26 cellular contexts compared by ENCODE assay signal in the genomic region with DNA sequence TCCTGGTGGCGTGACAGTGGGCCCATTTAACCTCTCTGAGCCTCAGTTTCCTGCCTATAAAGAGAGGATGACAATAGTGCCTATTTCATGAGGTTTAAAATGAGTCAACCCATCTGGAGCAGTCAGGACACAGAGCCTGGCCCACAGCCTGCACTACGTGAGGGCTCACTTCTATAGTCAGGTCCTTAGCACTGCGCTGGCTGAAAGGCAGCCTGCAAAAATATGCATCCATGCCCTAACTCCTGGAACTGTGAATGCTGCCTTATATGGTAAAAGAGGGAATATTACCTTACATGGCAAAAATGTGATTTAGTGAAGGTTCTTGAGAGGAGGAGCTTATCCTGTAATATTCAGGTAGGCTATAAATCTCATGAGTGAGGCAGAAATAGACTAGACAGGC.
DNase-seq lines count a peak whose midpoint lies in the region; ATAC-seq and TF ChIP-seq lines count a peak whose summit lies in the region.
"Had no signal": no experiment of that assay in that cellular context is flagged by ENCODE, and none has a peak within 500 bp of the region (broad histone marks: within the 10 kb centered on the region; RNA-seq: fewer than 3 reads in every experiment).

No MANE protein-coding gene starts in this region.

- H3K27ac Mint-ChIP-seq in endothelial cell (ENCODE audit: unreplicated experiment) = peak overlapping the region; percentile 77
- H3K27ac Mint-ChIP-seq: activated CD4-positive, alpha-beta memory T cell treated with anti-CD3 and anti-CD28 coated beads for 36 hours; CD4-positive, alpha-beta memory T cell; HFFc6; neural progenitor cell; stimulated activated effector memory CD8-positive, alpha-beta T cell treated with anti-CD3 and anti-CD28 coated beads, Interleukin-12 subunit alpha, Interleukin-12 subunit beta, amount 100 ng/mL, for 72 hours had no signal

- H4K20me1 ChIP-seq in osteoblast (ENCODE audit: insufficient read depth, low read length) = no peaks in the 10 kb centered on the region
- no peaks in the 10 kb centered on the region for H4K20me1 ChIP-seq in MM.1S (ENCODE audit: insufficient read depth, low read length)

- no peaks in the 10 kb centered on the region for H3K27me3 ChIP-seq in RWPE2 (ENCODE audit: insufficient read depth, poor library complexity, severe bottlenecking)
- no peaks in the 10 kb centered on the region for H3K27me3 ChIP-seq in osteoblast (ENCODE audit: insufficient read depth, low read length)
- no peaks in the 10 kb centered on the region for H3K27me3 ChIP-seq in MM.1S (replicated peaks; ENCODE audit: insufficient read depth, low read length)
- H3K27me3 ChIP-seq: cardiac muscle cell, foreskin keratinocyte, neural progenitor cell had no signal

- TF ChIP-seq CTCF in RWPE2 (IDR thresholded peaks at IDR 0.05; ENCODE audit: poor library complexity, severe bottlenecking) = no peak
- TF ChIP-seq CTCF in endothelial cell (IDR thresholded peaks at IDR 0.05; ENCODE audit: unreplicated experiment) = no peak
- TF ChIP-seq CTCF in osteoblast (IDR thresholded peaks at IDR 0.05; ENCODE audit: extremely low read depth, low read depth, low read length) = no peak
- no peak for TF ChIP-seq CTCF in MM.1S (IDR thresholded peaks at IDR 0.05; ENCODE audit: low read length)

- H3K4me3 ChIP-seq in RWPE2 (ENCODE audit: severe bottlenecking) (no peak overlapping the region), osteoblast (ENCODE audit: insufficient read depth, low read length) (no peak overlapping the region), MM.1S (ENCODE audit: low read length) (no peak overlapping the region)
- H3K4me3 ChIP-seq: cardiac muscle cell, neural progenitor cell, prostate gland, skin epidermis had no signal

- no peaks in the 10 kb centered on the region for H3K9me2 ChIP-seq in MM.1S (replicated peaks; ENCODE audit: insufficient read depth, low read length)

- in situ Hi-C loops in G401 (cut with HindIII; ENCODE audit: low sequenced_read_pairs) = no loop called here

- H3K9me3 ChIP-seq in RWPE2 (ENCODE audit: severe bottlenecking) = no peaks in the 10 kb centered on the region
- no peaks in the 10 kb centered on the region for H3K9me3 ChIP-seq in osteoblast (ENCODE audit: low read depth, low read length)
- no peaks in the 10 kb centered on the region for H3K9me3 ChIP-seq in MM.1S (replicated peaks; ENCODE audit: insufficient read depth, low read length)
- H3K9me3 ChIP-seq: prostate gland had no signal

- H3K4me2 ChIP-seq in osteoblast (ENCODE audit: insufficient read depth, low read length) (no peak overlapping the region), MM.1S (ENCODE audit: low read depth, low read length) (no peak overlapping the region)
- H3K4me2 ChIP-seq: neural progenitor cell had no signal

- H3K9me3 Mint-ChIP-seq in endothelial cell (ENCODE audit: unreplicated experiment) = no peaks in the 10 kb centered on the region
- H3K9me3 Mint-ChIP-seq: activated CD4-positive, alpha-beta memory T cell treated with anti-CD3 and anti-CD28 coated beads for 36 hours; HFFc6; neural progenitor cell; stimulated activated effector memory CD8-positive, alpha-beta T cell treated with anti-CD3 and anti-CD28 coated beads, Interleukin-12 subunit alpha, Interleukin-12 subunit beta, amount 100 ng/mL, for 72 hours had no signal

- H2AFZ ChIP-seq in osteoblast (ENCODE audit: low read length) = no peak overlapping the region
- H2AFZ ChIP-seq in MM.1S (ENCODE audit: low read length) = no peak overlapping the region
- H2AFZ ChIP-seq: neural progenitor cell had no signal

- no peaks in the 10 kb centered on the region for H3K4me1 ChIP-seq in RWPE2 (ENCODE audit: insufficient read depth, poor library complexity, severe bottlenecking)
- peaks cover 2% of the 10 kb centered on the region for H3K4me1 ChIP-seq in osteoblast (ENCODE audit: insufficient read depth, low read length)
- H3K4me1 ChIP-seq in MM.1S (ENCODE audit: low read length) = no peaks in the 10 kb centered on the region
- H3K4me1 ChIP-seq: foreskin keratinocyte, neural progenitor cell, prostate gland had no signal

- no peak overlapping the region for H3K9ac ChIP-seq in MM.1S (ENCODE audit: low read length)
- H3K9ac ChIP-seq: neural progenitor cell had no signal

- H3K27ac ChIP-seq in RWPE2 (ENCODE audit: poor library complexity, severe bottlenecking) (no peak overlapping the region), osteoblast (ENCODE audit: low read depth, low read length) (no peak overlapping the region), MM.1S (ENCODE audit: low read length) (no peak overlapping the region)
- H3K27ac ChIP-seq: cardiac muscle cell, epithelial cell of prostate, foreskin keratinocyte, neural progenitor cell, prostate gland, RWPE1, skin epidermis had no signal

- H3K36me3 ChIP-seq in RWPE2 (ENCODE audit: low read depth) = no peaks in the 10 kb centered on the region
- H3K36me3 ChIP-seq in osteoblast (ENCODE audit: insufficient read depth, low read length) = no peaks in the 10 kb centered on the region
- H3K36me3 ChIP-seq in MM.1S (replicated peaks; ENCODE audit: insufficient read depth, low read length) = no peaks in the 10 kb centered on the region
- H3K36me3 ChIP-seq: cardiac muscle cell, neural progenitor cell, prostate gland had no signal

- H3K4me1 Mint-ChIP-seq in endothelial cell (ENCODE audit: unreplicated experiment) = peaks cover 24% of the 10 kb centered on the region
- H3K4me1 Mint-ChIP-seq: CD4-positive, alpha-beta memory T cell; stimulated activated effector memory CD8-positive, alpha-beta T cell treated with anti-CD3 and anti-CD28 coated beads, Interleukin-12 subunit alpha, Interleukin-12 subunit beta, amount 100 ng/mL, for 72 hours had no signal

- ATAC-seq in RWPE2 (ENCODE audit: low read depth) (no peak), HG03139 (IDR thresholded peaks at IDR 0.05; ENCODE audit: unreplicated experiment) (no peak), HG02884 (IDR thresholded peaks at IDR 0.05; ENCODE audit: unreplicated experiment) (no peak)
- ATAC-seq: foreskin keratinocyte; SK-N-SH treated with all-trans-retinoic acid at 6 μM for 48 hours; stimulated activated effector memory CD8-positive, alpha-beta T cell treated with anti-CD3 and anti-CD28 coated beads, Interleukin-12 subunit alpha, Interleukin-12 subunit beta, amount 100 ng/mL, for 72 hours had no signal

- no peaks in the 10 kb centered on the region for H3F3A ChIP-seq in MM.1S (ENCODE audit: insufficient read depth, low read length)

- H3K27me3 Mint-ChIP-seq in endothelial cell (ENCODE audit: unreplicated experiment) = no peaks in the 10 kb centered on the region

- DNase-seq in G401 (ENCODE audit: low spot score) = peak; percentile 59
- peak; percentile 16 for DNase-seq in RWPE2 (ENCODE audit: low spot score)
- no peak for DNase-seq in endothelial cell (ENCODE audit: low spot score)
- peak; percentile 56 for DNase-seq in osteoblast (ENCODE audit: insufficient read length, low spot score, missing footprints)
- DNase-seq in hypothalamus (lab: John Stamatoyannopoulos, UW) = no peak
- DNase-seq in MM.1S = no peak
- DNase-seq: activated CD4-positive, alpha-beta memory T cell treated with anti-CD3 and anti-CD28 coated beads for 36 hours; activated gamma-delta T cell treated with Interleukin-2 at 50 U/mL for 16 hours; activated T-cell treated with anti-CD3 and anti-CD28 coated beads for 4 hours; CD4-positive, alpha-beta memory T cell; GF-D8; HFFc6; NCI-H1417 treated with DMSO at 0.1 percent for 48 hours; NCI-H526 treated with DMSO at 0.1 percent for 48 hours; stimulated activated CD4-positive, alpha-beta T cell treated with anti-CD3 and anti-CD28 coated beads, Interleukin-2, amount 100 ng/mL, for 24 hours had no signal

- H3K79me2 ChIP-seq in osteoblast (ENCODE audit: insufficient read depth, low read length) (no peaks in the 10 kb centered on the region), MM.1S (ENCODE audit: low read length) (no peaks in the 10 kb centered on the region)

- H3K4me3 Mint-ChIP-seq in endothelial cell (ENCODE audit: unreplicated experiment) = no peak overlapping the region
- H3K4me3 Mint-ChIP-seq: activated CD4-positive, alpha-beta memory T cell treated with anti-CD3 and anti-CD28 coated beads for 36 hours; CD4-positive, alpha-beta memory T cell; HFFc6; neural progenitor cell; stimulated activated effector memory CD8-positive, alpha-beta T cell treated with anti-CD3 and anti-CD28 coated beads, Interleukin-12 subunit alpha, Interleukin-12 subunit beta, amount 100 ng/mL, for 72 hours had no signal

- no peaks in the 10 kb centered on the region for H3K36me3 Mint-ChIP-seq in endothelial cell (ENCODE audit: low read depth, unreplicated experiment)
- H3K36me3 Mint-ChIP-seq: activated CD4-positive, alpha-beta memory T cell treated with anti-CD3 and anti-CD28 coated beads for 36 hours; CD4-positive, alpha-beta memory T cell; neural progenitor cell; stimulated activated effector memory CD8-positive, alpha-beta T cell treated with anti-CD3 and anti-CD28 coated beads, Interleukin-12 subunit alpha, Interleukin-12 subunit beta, amount 100 ng/mL, for 72 hours had no signal

Comparison
In these comparisons a context has a peak if more than half of its experiments do, and no peak if none do; other contexts are left out.
1. DNase-seq: peak in G401 (single experiment), RWPE2 (single experiment) and osteoblast (single experiment); none in endothelial cell (single experiment), hypothalamus (0 of 51) and MM.1S (single experiment).